32 cellular contexts compared by ENCODE assay signal in the genomic region with DNA sequence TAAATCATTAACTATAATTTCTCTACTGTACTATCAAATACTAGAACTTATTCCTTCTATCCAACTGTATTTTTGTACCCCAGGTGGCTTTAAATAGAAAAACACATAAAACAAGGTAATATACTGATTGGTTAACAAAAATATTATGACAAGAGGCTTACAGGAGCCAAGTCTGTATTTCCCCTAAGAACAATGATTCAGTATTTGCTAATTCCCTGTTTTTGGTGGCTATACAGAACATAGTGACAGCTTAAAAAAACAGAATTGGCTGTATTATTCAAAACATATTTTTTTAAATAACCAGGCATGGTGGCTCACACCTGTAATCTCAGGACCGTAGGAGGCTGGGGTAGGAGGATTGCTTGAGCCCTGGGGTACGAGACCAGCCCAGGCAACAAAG.
"Had no signal": no experiment of that assay in that cellular context is flagged by ENCODE, and none has a peak within 500 bp of the region (broad histone marks: within the 10 kb centered on the region; RNA-seq: fewer than 3 reads in every experiment).

No MANE protein-coding gene starts in this region.

- H3K27ac ChIP-seq: adrenal gland, body of pancreas, cardiac muscle cell, coronary artery, esophagus squamous epithelium, ovary, skin epidermis, upper lobe of left lung, VCaP had no signal

- H3K36me3 ChIP-seq: adrenal gland, cardiac muscle cell, esophagus squamous epithelium, left lung, ovary, upper lobe of left lung had no signal

- H3K27ac Mint-ChIP-seq: activated naive CD4-positive, alpha-beta T cell treated with anti-CD3 and anti-CD28 coated beads for 36 hours; activated naive CD8-positive, alpha-beta T cell treated with anti-CD3 and anti-CD28 coated beads for 36 hours; activated T-helper 1 cell treated with anti-CD3 and anti-CD28 coated beads, Interleukin-12 subunit alpha, Interleukin-12 subunit beta, Interleukin-2, Interleukin-4 antibody, amounts not matched to agents 30 ng/mL and 10 ng/mL and 1 ng/mL, durations not matched to agents 14 hours and 24 hours and 36 hours; endodermal cell; nephron progenitor cell; progenitor cell of endocrine pancreas; stimulated activated effector memory CD8-positive, alpha-beta T cell treated with anti-CD3 and anti-CD28 coated beads, Interleukin-12 subunit alpha, Interleukin-12 subunit beta, amount 100 ng/mL, for 72 hours; stimulated activated naive CD8-positive, alpha-beta T cell treated with anti-CD3 and anti-CD28 coated beads, Interleukin-15, Interleukin-2, amounts not matched to agents 100 ng/mL and 50 ng/mL, for 24 hours had no signal

- H3K9me3 ChIP-seq: adrenal gland, body of pancreas, left lung, ovary had no signal

- H3K27me3 Mint-ChIP-seq: activated naive CD8-positive, alpha-beta T cell treated with anti-CD3 and anti-CD28 coated beads for 36 hours; progenitor cell of endocrine pancreas; stimulated activated naive CD8-positive, alpha-beta T cell treated with anti-CD3 and anti-CD28 coated beads, Interleukin-15, Interleukin-2, amounts not matched to agents 100 ng/mL and 50 ng/mL, for 24 hours had no signal

- H3K4me3 ChIP-seq: adrenal gland, body of pancreas, cardiac muscle cell, coronary artery, esophagus squamous epithelium, left lung, ovary, skin epidermis, upper lobe of left lung had no signal

- ATAC-seq: body of pancreas; sciatic nerve; stimulated activated effector memory CD8-positive, alpha-beta T cell treated with anti-CD3 and anti-CD28 coated beads, Interleukin-12 subunit alpha, Interleukin-12 subunit beta, amount 100 ng/mL, for 72 hours had no signal

- FAIRE-seq: frontal cortex, islet of Langerhans had no signal

- H3K4me3 Mint-ChIP-seq: activated naive CD4-positive, alpha-beta T cell treated with anti-CD3 and anti-CD28 coated beads for 36 hours; activated naive CD8-positive, alpha-beta T cell treated with anti-CD3 and anti-CD28 coated beads for 36 hours; activated T-helper 1 cell treated with anti-CD3 and anti-CD28 coated beads, Interleukin-12 subunit alpha, Interleukin-12 subunit beta, Interleukin-2, Interleukin-4 antibody, amounts not matched to agents 30 ng/mL and 10 ng/mL and 1 ng/mL, durations not matched to agents 14 hours and 24 hours and 36 hours; endodermal cell; nephron progenitor cell; stimulated activated effector memory CD8-positive, alpha-beta T cell treated with anti-CD3 and anti-CD28 coated beads, Interleukin-12 subunit alpha, Interleukin-12 subunit beta, amount 100 ng/mL, for 72 hours; stimulated activated naive CD8-positive, alpha-beta T cell treated with anti-CD3 and anti-CD28 coated beads, Interleukin-15, Interleukin-2, amounts not matched to agents 100 ng/mL and 50 ng/mL, for 24 hours had no signal

- H3K4me1 Mint-ChIP-seq: nephron progenitor cell had no signal

- DNase-seq: activated CD4-positive, alpha-beta T cell treated with anti-CD3 and anti-CD28 coated beads for 4 hours; activated CD4-positive, alpha-beta T cell treated with anti-CD3 and anti-CD28 coated beads, Interleukin-2, amount 50 U/mL, for 4 hours; activated CD8-positive, alpha-beta memory T cell treated with anti-CD3 and anti-CD28 coated beads for 24 hours; activated effector memory CD4-positive, alpha-beta T cell treated with anti-CD3 and anti-CD28 coated beads, Interleukin-2, amount 50 U/mL, for 16 hours; activated naive CD8-positive, alpha-beta T cell treated with anti-CD3 and anti-CD28 coated beads for 36 hours; adrenal gland; aorta; cerebellar nuclear complex; endodermal cell; esophagus squamous epithelium; glutamatergic neuron; left lung; nephron progenitor cell; ovary; stimulated activated CD4-positive, alpha-beta T cell treated with anti-CD3 and anti-CD28 coated beads, Interleukin-12 subunit alpha, Interleukin-12 subunit beta, amount 100 ng/mL, for 4 hours; stimulated activated CD4-positive, alpha-beta T cell treated with anti-CD3 and anti-CD28 coated beads, Interleukin-4, amount 100 ng/mL, for 1 hour; substantia nigra; T-helper 1 cell had no signal

- H3K27me3 ChIP-seq: adrenal gland, body of pancreas, cardiac muscle cell, esophagus squamous epithelium, left lung, ovary, upper lobe of left lung had no signal
